8 cellular contexts compared by ENCODE assay signal in genomic region chr6:30781697-30782424, GRCh38. TPM values are rescaled to one million over a fixed set of nuclear protein-coding genes. Genes with fewer than 3 reads are reported as not detected.
DNase-seq lines count a peak whose midpoint lies in the region; ATAC-seq and TF ChIP-seq lines count a peak whose summit lies in the region.

No MANE protein-coding gene starts in this region.

- POLR2A ChIA-PET in AG04450 (lab: Yijun Ruan, JAX) = interaction anchor here (0.9 to 2.7 kb wide), 16 partner anchors 9 to 60 kb away, joined by 3 to 49 read pairs (median 6); partner anchors contain the start of genes FLOT1 and IER3
- POLR2A ChIA-PET in activated CD4-positive, alpha-beta T cell treated with anti-CD3 and anti-CD28 coated beads, Interleukin-2, amount 10 ng/mL, durations not matched to agents 7 days and 5 days (lab: Charles Lee) = no interaction called here
- POLR2A ChIA-PET in naive thymus-derived CD8-positive, alpha-beta T cell (lab: Charles Lee) = interaction anchor here (0.6 to 2.0 kb wide), 6 partner anchors 12 to 37 kb away, joined by 3 to 6 read pairs (median 4); no protein-coding TSS in a partner anchor

- H4K20me1 ChIP-seq in GM23338 (replicated peaks; ENCODE audit: insufficient read depth) = no peaks in the 10 kb centered on the region

- H3K27me3 ChIP-seq in AG04450 (ENCODE audit: control insufficient read depth, insufficient read depth, low read length) (no peaks in the 10 kb centered on the region), GM23338 (ENCODE audit: insufficient read depth) (no peaks in the 10 kb centered on the region), uterus (no peaks in the 10 kb centered on the region)

- no peak overlapping the region for H3K4me3 Mint-ChIP-seq in GM23338
- H3K4me3 Mint-ChIP-seq in activated CD4-positive, alpha-beta T cell treated with anti-CD3 and anti-CD28 coated beads, Interleukin-2, amount 10 ng/mL, durations not matched to agents 7 days and 5 days = no peak overlapping the region
- H3K4me3 Mint-ChIP-seq in naive thymus-derived CD8-positive, alpha-beta T cell = peak overlapping the region in 7 of 10 donors; percentile 38 to 64 (median 58)

- DNase-seq in AG04450 (ENCODE audit: low read depth, low spot score) (peak; percentile 98), GM23338 (ENCODE audit: low spot score) (no peak), NCI-H345 (lab: John Stamatoyannopoulos, UW) (peak; percentile 95), fibroblast of mammary gland (ENCODE audit: low read depth) (peak; percentile 98), uterus (peak; percentile 98 to 99)
- no peak for DNase-seq in activated CD4-positive, alpha-beta T cell treated with anti-CD3 and anti-CD28 coated beads, Interleukin-2, amount 10 ng/mL, durations not matched to agents 7 days and 5 days
- peak in 7 of 10 donors; percentile 8 to 67 (median 22) for DNase-seq in naive thymus-derived CD8-positive, alpha-beta T cell

- intact Hi-C loops in uterus (cut with DNase I; ENCODE audit: low total_unique reads) = no loop called here

- H3K4me1 Mint-ChIP-seq in GM23338 = peaks cover 16% of the 10 kb centered on the region
- peaks cover 77% of the 10 kb centered on the region for H3K4me1 Mint-ChIP-seq in activated CD4-positive, alpha-beta T cell treated with anti-CD3 and anti-CD28 coated beads, Interleukin-2, amount 10 ng/mL, durations not matched to agents 7 days and 5 days
- H3K4me1 Mint-ChIP-seq in naive thymus-derived CD8-positive, alpha-beta T cell = peaks cover 22 to 57% (median 35%) of the 10 kb centered on the region in 4 donors

- no peak for ATAC-seq in GM23338
- peak in 1 of 2 donors; percentile 63 for ATAC-seq in naive thymus-derived CD8-positive, alpha-beta T cell
- no peak for ATAC-seq in GM19452 (IDR thresholded peaks at IDR 0.05; ENCODE audit: unreplicated experiment)

- H3K79me2 ChIP-seq in GM23338 (replicated peaks; ENCODE audit: insufficient read depth) = no peaks in the 10 kb centered on the region

- H3K9me2 ChIP-seq in GM23338 (ENCODE audit: insufficient read depth) = no peaks in the 10 kb centered on the region

- peaks cover 16% of the 10 kb centered on the region for H3K36me3 Mint-ChIP-seq in GM23338 (ENCODE audit: low read depth)
- peaks cover 11% of the 10 kb centered on the region for H3K36me3 Mint-ChIP-seq in activated CD4-positive, alpha-beta T cell treated with anti-CD3 and anti-CD28 coated beads, Interleukin-2, amount 10 ng/mL, durations not matched to agents 7 days and 5 days (ENCODE audit: low read depth)
- H3K36me3 Mint-ChIP-seq in naive thymus-derived CD8-positive, alpha-beta T cell = no peaks in the 10 kb centered on the region

- H3K27ac ChIP-seq in AG04450 (ENCODE audit: low read depth, low read length) (peak overlapping the region; percentile 100), GM23338 (ENCODE audit: low read depth) (peak overlapping the region; percentile 39; the same call in 1 of the 2 replicates), uterus (peak overlapping the region; percentile 82 to 96)

- H3F3A ChIP-seq in GM23338 (replicated peaks; ENCODE audit: low read depth) = 0 out of 2 replicates have a peak, but pooled peaks cover 3% of the 10 kb centered on the region

- H3K9me3 ChIP-seq in AG04450 (ENCODE audit: control insufficient read depth, insufficient read depth, low read length) = no peaks in the 10 kb centered on the region
- H3K9me3 ChIP-seq in uterus = no peaks in the 10 kb centered on the region

- H3K9me3 Mint-ChIP-seq in GM23338 = peaks cover 19% of the 10 kb centered on the region
- H3K9me3 Mint-ChIP-seq in activated CD4-positive, alpha-beta T cell treated with anti-CD3 and anti-CD28 coated beads, Interleukin-2, amount 10 ng/mL, durations not matched to agents 7 days and 5 days = peaks cover 2% of the 10 kb centered on the region
- peaks cover 0 to 2% (median 0%) of the 10 kb centered on the region in 9 donors for H3K9me3 Mint-ChIP-seq in naive thymus-derived CD8-positive, alpha-beta T cell

- no peak overlapping the region; the same call in 1 of the 2 replicates for H3K4me3 ChIP-seq in AG04450 (ENCODE audit: low read depth, low read length)
- no peak overlapping the region for H3K4me3 ChIP-seq in GM23338
- no peak overlapping the region for H3K4me3 ChIP-seq in fibroblast of mammary gland (ENCODE audit: control insufficient read depth, low read depth, low read length)
- peak overlapping the region in 1 of 2 donors; percentile 7 for H3K4me3 ChIP-seq in uterus

- H3K27ac Mint-ChIP-seq in GM23338 = no peak overlapping the region
- H3K27ac Mint-ChIP-seq in activated CD4-positive, alpha-beta T cell treated with anti-CD3 and anti-CD28 coated beads, Interleukin-2, amount 10 ng/mL, durations not matched to agents 7 days and 5 days = peak overlapping the region; percentile 81
- peak overlapping the region in 7 of 10 donors; percentile 6 to 70 (median 63) for H3K27ac Mint-ChIP-seq in naive thymus-derived CD8-positive, alpha-beta T cell

- no peaks in the 10 kb centered on the region for H3K36me3 ChIP-seq in GM23338 (ENCODE audit: insufficient read depth)
- no peaks in the 10 kb centered on the region for H3K36me3 ChIP-seq in uterus

- H3K4me1 ChIP-seq in GM23338 (ENCODE audit: insufficient read depth) = peaks cover 6% of the 10 kb centered on the region; the same call in 1 of the 2 replicates
- peaks cover 24 to 32% of the 10 kb centered on the region in 2 donors for H3K4me1 ChIP-seq in uterus

- H3K27me3 Mint-ChIP-seq in GM23338 (ENCODE audit: insufficient read depth, low read depth, poor library complexity) = peaks cover 13% of the 10 kb centered on the region
- H3K27me3 Mint-ChIP-seq in activated CD4-positive, alpha-beta T cell treated with anti-CD3 and anti-CD28 coated beads, Interleukin-2, amount 10 ng/mL, durations not matched to agents 7 days and 5 days = no peaks in the 10 kb centered on the region
- no peaks in the 10 kb centered on the region for H3K27me3 Mint-ChIP-seq in naive thymus-derived CD8-positive, alpha-beta T cell

- no peak for TF ChIP-seq CTCF in AG04450 (IDR thresholded peaks at IDR 0.05; ENCODE audit: low read depth, low read length)
- TF ChIP-seq CTCF in GM23338 (conservative IDR thresholded peaks at IDR 0.05; ENCODE audit: low read depth in 2 of 2) = no peak
- no peak for TF ChIP-seq CTCF in fibroblast of mammary gland (conservative IDR thresholded peaks at IDR 0.05; ENCODE audit: control insufficient read depth, insufficient read depth, low read depth, low read length)
- no peak for TF ChIP-seq CTCF in uterus (IDR thresholded peaks at IDR 0.05)

- CTCF ChIA-PET in AG04450 (lab: Charles Lee) = interaction anchor here (0.7 to 1.5 kb wide), 9 partner anchors 25 to 305 kb away, joined by 3 to 6 read pairs (median 3); partner anchors contain the start of gene IER3
- CTCF ChIA-PET in activated CD4-positive, alpha-beta T cell treated with anti-CD3 and anti-CD28 coated beads, Interleukin-2, amount 10 ng/mL, durations not matched to agents 7 days and 5 days (lab: Charles Lee) = interaction anchor here (1.0 to 2.6 kb wide), 5 partner anchors 12 to 305 kb away, joined by 3 to 10 read pairs (median 4); no protein-coding TSS in a partner anchor

- peak in 1 of 2 donors; percentile 24 for TF ChIP-seq POLR2A in uterus (IDR thresholded peaks at IDR 0.05)

- no peak overlapping the region for H3K4me2 ChIP-seq in GM23338

- peak overlapping the region; percentile 81 for H2AFZ ChIP-seq in GM23338

TF ChIP-seq in GM23338, 12 proteins besides CTCF, POLR2A, EP300 and RAD21 (continues in another document):
- no peak for TF ChIP-seq STAT1 (IDR thresholded peaks at IDR 0.05; ENCODE audit: unreplicated experiment)
- no peak for TF ChIP-seq NANOG (IDR thresholded peaks at IDR 0.05; ENCODE audit: borderline replicate concordance)
- TF ChIP-seq ZNF331 (CRISPR knock-in tag; IDR thresholded peaks at IDR 0.05; ENCODE audit: low read depth) = no peak
- no peak for TF ChIP-seq POLR2AphosphoS5 (IDR thresholded peaks at IDR 0.05; ENCODE audit: low read depth)
- TF ChIP-seq ETS1 (IDR thresholded peaks at IDR 0.05) = no peak
- no peak for TF ChIP-seq EZH2 (IDR thresholded peaks at IDR 0.05; ENCODE audit: low read depth, unreplicated experiment)

RNA-seq across cellular contexts. Expression of gene IER3, which starts 37.5 kb away (rescaled TPM):
- polyA plus RNA-seq in AG04450 (2011; rRNA removed) = 85.2 and 98.7 TPM in 2 replicates
- polyA minus RNA-seq in AG04450 (2011; rRNA and poly(A)+ RNA removed) = 59.6 and 80.4 TPM in 2 replicates
- 14.1 and 19.9 TPM in 2 replicates for total RNA-seq in GM23338 (2014; rRNA removed; shearing (Covaris generic))
- 21.2 and 23.3 TPM in 2 replicates for polyA plus RNA-seq in GM23338 (2016; fragmentation: Nextera tagmentation; extraction: Ambion mirVana)
- total RNA-seq in activated CD4-positive, alpha-beta T cell treated with anti-CD3 and anti-CD28 coated beads, Interleukin-2, amount 10 ng/mL, durations not matched to agents 7 days and 5 days = 10 to 100 TPM; 30.5 to 34.9 TPM
- 10 to 100 TPM; 16.0 to 17.0 TPM for total RNA-seq in naive thymus-derived CD8-positive, alpha-beta T cell
- polyA plus RNA-seq in naive thymus-derived CD8-positive, alpha-beta T cell = 1 to 10 TPM in 2 of 3 donors, under 1 TPM in 1; 0.58 to 1.8 (median 1.5) TPM
- total RNA-seq in uterus = 10 to 100 TPM in 2 of 4 donors, 1 to 10 TPM in 1, under 1 TPM in 1; 0.88 to 23.8 (median 10.4) TPM

RNA-seq across cellular contexts. Expression of gene FLOT1, which starts 39.4 kb away (rescaled TPM):
- polyA plus RNA-seq in AG04450 (2011; rRNA removed) (155 and 156 TPM in 2 replicates), GM23338 (2016; fragmentation: Nextera tagmentation; extraction: Ambion mirVana) (72.2 and 75.1 TPM in 2 replicates)
- polyA minus RNA-seq in AG04450 (2011; rRNA and poly(A)+ RNA removed) = 96.0 and 99.8 TPM in 2 replicates
- total RNA-seq in GM23338 (2014; rRNA removed; shearing (Covaris generic)) = 70.4 and 94.5 TPM in 2 replicates
- 100 to 1,000 TPM; 199 to 213 TPM for total RNA-seq in activated CD4-positive, alpha-beta T cell treated with anti-CD3 and anti-CD28 coated beads, Interleukin-2, amount 10 ng/mL, durations not matched to agents 7 days and 5 days
- 10 to 100 TPM; 74.1 to 79.8 TPM for total RNA-seq in naive thymus-derived CD8-positive, alpha-beta T cell
- 10 to 100 TPM; 76.0 to 98.4 (median 78.4) TPM for polyA plus RNA-seq in naive thymus-derived CD8-positive, alpha-beta T cell
- total RNA-seq in uterus = 100 to 1,000 TPM in 1 of 4 donors, 10 to 100 TPM in 3; 47.1 to 155 (median 64.6) TPM

Comparison
In these comparisons a context has a peak if more than half of its experiments do, and no peak if none do; other contexts are left out.
1. DNase-seq: peak in AG04450 (single experiment), NCI-H345 (single experiment), fibroblast of mammary gland (single experiment), naive thymus-derived CD8-positive, alpha-beta T cell (7 of 10) and uterus (2 of 2); none in GM23338 (single experiment) and activated CD4-positive, alpha-beta T cell treated with anti-CD3 and anti-CD28 coated beads, Interleukin-2, amount 10 ng/mL, durations not matched to agents 7 days and 5 days (single experiment).
2. H3K27ac ChIP-seq: peak in every context shown above with its lines; median percentile 100 in AG04450; 89 in uterus; 39 in GM23338.
3. H3K4me3 Mint-ChIP-seq: peak in naive thymus-derived CD8-positive, alpha-beta T cell (7 of 10); none in GM23338 (single experiment) and activated CD4-positive, alpha-beta T cell treated with anti-CD3 and anti-CD28 coated beads, Interleukin-2, amount 10 ng/mL, durations not matched to agents 7 days and 5 days (single experiment).